In the genomic region with DNA sequence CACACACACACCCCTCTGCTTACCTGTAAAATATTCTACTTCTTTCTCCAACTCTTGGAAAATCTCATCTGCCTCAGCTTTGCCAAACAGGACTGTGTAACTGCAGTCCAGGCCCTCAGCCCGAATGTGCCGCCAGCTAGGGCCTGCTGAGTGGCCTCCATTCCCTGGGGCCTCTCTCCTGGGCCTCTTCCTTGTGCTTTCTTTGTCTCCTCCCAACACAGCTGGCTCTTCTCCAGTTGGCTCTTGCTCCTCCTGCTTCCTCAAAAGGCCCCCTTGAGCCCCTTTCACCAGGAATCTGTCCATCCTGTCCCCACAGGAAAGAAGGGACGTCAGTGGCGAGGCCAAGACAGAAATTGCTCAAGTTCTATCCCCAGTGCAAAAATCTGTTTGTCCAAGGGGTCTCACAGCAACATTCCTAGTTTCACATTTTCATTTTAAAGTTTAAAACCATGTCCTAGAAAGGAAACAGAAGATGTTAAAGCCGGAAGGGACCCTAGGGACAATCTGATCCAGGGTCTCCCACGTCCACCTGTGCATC, we compare ENCODE assay signal across 8 cellular contexts. TPM values are rescaled to one million over a fixed set of nuclear protein-coding genes. Genes with fewer than 3 reads are reported as not detected.
DNase-seq lines count a peak whose midpoint lies in the region; ATAC-seq and TF ChIP-seq lines count a peak whose summit lies in the region.

No MANE protein-coding gene starts in this region.

- H3K9me3 Mint-ChIP-seq in CD4-positive, alpha-beta T cell, result no peaks in the 10 kb centered on the region

- H3K27ac ChIP-seq in CD4-positive, alpha-beta T cell (ENCODE audit: low read depth, low read length), result peak overlapping the region; percentile 64
- H3K27ac ChIP-seq in coronary artery, result peak overlapping the region; percentile 60 to 83

- ATAC-seq in CD4-positive, alpha-beta T cell (ENCODE audit: poor library complexity), result no peak
- ATAC-seq in activated CD4-positive, CD25-positive, alpha-beta regulatory T cell treated with anti-CD3 and anti-CD28 coated beads, Interleukin-2, amount 50 U/mL, for 24 hours, result no peak

- H3K4me1 ChIP-seq in neuron (ENCODE audit: insufficient read depth, low read length), result peaks cover 10% of the 10 kb centered on the region

- H3K4me3 ChIP-seq in MG63, result peak overlapping the region; percentile 70
- H3K4me3 ChIP-seq in coronary artery, result peak overlapping the region; percentile 81
- peak overlapping the region; percentile 67 for H3K4me3 ChIP-seq in neuron (ENCODE audit: low read length)

- POLR2A ChIA-PET in CD4-positive, alpha-beta T cell (lab: Charles Lee), result interaction anchor here (0.6 to 1.6 kb wide), 8 partner anchors 10 to 428 kb away, joined by 3 to 10 read pairs (median 4); a partner anchor contains a TSS

- H3K27me3 ChIP-seq in CD4-positive, alpha-beta T cell (ENCODE audit: control insufficient read depth, insufficient read depth, low read length), result no peaks in the 10 kb centered on the region
- H3K27me3 ChIP-seq in MG63, result no peaks in the 10 kb centered on the region; the same call in 1 of the 2 replicates
- H3K27me3 ChIP-seq in neuron (ENCODE audit: insufficient read depth, low read length), result no peaks in the 10 kb centered on the region

- no peak for TF ChIP-seq CTCF in CD4-positive, alpha-beta T cell (IDR thresholded peaks at IDR 0.05)
- TF ChIP-seq CTCF in coronary artery (IDR thresholded peaks at IDR 0.05) (no peak), GM13976 (IDR thresholded peaks at IDR 0.05; ENCODE audit: borderline replicate concordance, control extremely low read depth, extremely low read depth, insufficient read depth, missing control alignments) (no peak)

- no peak for DNase-seq in CD4-positive, alpha-beta T cell
- DNase-seq in MG63 (peak; percentile 20), coronary artery (ENCODE audit: low spot score) (no peak), GM13976 (ENCODE audit: low spot score) (no peak), globus pallidus (ENCODE audit: low spot score) (no peak), NOMO-1 treated with dmso at 0.1 percent for 144 hours (lab: John Stamatoyannopoulos, UW; ENCODE audit: unreplicated experiment) (no peak)

- in situ Hi-C loops in GM13976 (cut with MboI; ENCODE audit: low sequenced_read_pairs, unreplicated experiment), result loop anchor here (25.0 kb wide), 3 partner anchors 205 to 530 kb away; a partner anchor contains a TSS

- CTCF ChIA-PET in CD4-positive, alpha-beta T cell (lab: Charles Lee), result interaction anchor here (0.6 to 2.3 kb wide), 17 partner anchors 8 to 1417 kb away, joined by 3 to 31 read pairs (median 4); a partner anchor contains a TSS

- peaks cover 46% of the 10 kb centered on the region for H3K36me3 ChIP-seq in MG63
- H3K36me3 ChIP-seq in neuron (ENCODE audit: insufficient read depth, low read length), result peaks cover 32% of the 10 kb centered on the region

- peak overlapping the region; percentile 57 for H2AFZ ChIP-seq in neuron (ENCODE audit: low read depth, low read length)

- H3K4me3 Mint-ChIP-seq in CD4-positive, alpha-beta T cell, result peak overlapping the region; percentile 91

- peaks cover 39% of the 10 kb centered on the region for H3K36me3 Mint-ChIP-seq in CD4-positive, alpha-beta T cell (ENCODE audit: low read depth)

- peaks cover 36% of the 10 kb centered on the region for H3K4me1 Mint-ChIP-seq in CD4-positive, alpha-beta T cell (ENCODE audit: low read depth)

- no peaks in the 10 kb centered on the region for H3K9me3 ChIP-seq in CD4-positive, alpha-beta T cell (ENCODE audit: control insufficient read depth, low read length)
- H3K9me3 ChIP-seq in MG63 (no peaks in the 10 kb centered on the region), neuron (ENCODE audit: low read length) (no peaks in the 10 kb centered on the region)

- intact Hi-C loops in CD4-positive, alpha-beta T cell (cut with DNase I, micrococcal nuclease), result loop anchor here (1.0 to 5.0 kb wide), 15 partner anchors 39 to 620 kb away; a partner anchor contains a TSS

- peak overlapping the region; percentile 87 for H3K27ac Mint-ChIP-seq in CD4-positive, alpha-beta T cell

- no peaks in the 10 kb centered on the region for H3K27me3 Mint-ChIP-seq in CD4-positive, alpha-beta T cell

RNA-seq across cellular contexts. Expression of a gene that starts 0.7 kb away (rescaled TPM):
- total RNA-seq in CD4-positive, alpha-beta T cell, result 10 to 100 TPM; 12.8 to 14.0 TPM
- 46.7 and 54.9 TPM in 2 replicates for total RNA-seq in MG63 (2014; rRNA removed; shearing (Covaris generic); ENCODE audit: low replicate concordance)

RNA-seq across cellular contexts. Expression of a gene that starts 4.8 kb away (rescaled TPM):
- total RNA-seq in CD4-positive, alpha-beta T cell, result 1 to 10 TPM; 3.3 to 3.6 TPM
- total RNA-seq in MG63 (2014; rRNA removed; shearing (Covaris generic); ENCODE audit: low replicate concordance), result 67.5 and 80.9 TPM in 2 replicates

RNA-seq across cellular contexts. Expression of a gene that starts 23.8 kb away (rescaled TPM):
- total RNA-seq in CD4-positive, alpha-beta T cell, result 10 to 100 TPM; 30.3 to 32.2 TPM
- total RNA-seq in MG63 (2014; rRNA removed; shearing (Covaris generic); ENCODE audit: low replicate concordance), result 0.20 and 2.9 TPM in 2 replicates

RNA-seq across cellular contexts. Expression of a gene that starts 40.2 kb away (rescaled TPM):
- 10 to 100 TPM; 21.8 to 23.0 TPM for total RNA-seq in CD4-positive, alpha-beta T cell
- 6.1 and 18.8 TPM in 2 replicates for total RNA-seq in MG63 (2014; rRNA removed; shearing (Covaris generic); ENCODE audit: low replicate concordance)

Comparison
In these comparisons a context has a peak if more than half of its experiments do, and no peak if none do; other contexts are left out.
1. RNA of a gene that starts 4.8 kb away (total RNA-seq): 67.5 to 80.9 TPM in MG63; 3.3 to 3.6 TPM in CD4-positive, alpha-beta T cell; every median in the first group is over 10 times any median in the second.
2. Peak in every context shown above with its lines, with median percentiles within 50 percentile points of each other: H3K4me3 ChIP-seq.